In the genomic region with DNA sequence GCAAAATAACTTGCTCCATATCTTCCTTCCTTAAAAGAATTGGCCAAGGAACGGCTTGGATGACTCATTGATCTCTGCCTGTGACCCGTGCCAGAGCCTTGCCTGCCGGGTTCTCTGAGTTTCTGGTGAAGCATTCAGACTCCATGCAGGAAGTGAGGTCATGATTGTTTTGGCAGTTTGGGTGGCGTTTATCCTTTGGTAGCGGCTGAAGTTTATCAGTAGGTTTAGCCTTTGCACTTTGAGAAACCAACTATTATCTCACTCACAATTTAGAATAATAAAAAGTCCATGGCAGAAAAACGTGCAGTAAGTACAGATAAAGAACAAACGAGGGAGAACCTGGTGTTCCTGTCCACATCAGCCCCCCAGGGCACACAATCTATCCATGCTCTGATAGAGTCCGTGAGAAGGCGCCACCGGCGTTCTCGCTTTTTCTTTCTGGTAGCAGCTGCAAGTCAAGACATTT, we compare ENCODE assay signal across 11 cellular contexts. TPM values are rescaled to one million over a fixed set of nuclear protein-coding genes. Genes with fewer than 3 reads are reported as not detected.
DNase-seq lines count a peak whose midpoint lies in the region; ATAC-seq and TF ChIP-seq lines count a peak whose summit lies in the region.
"Had no signal": no experiment of that assay in that cellular context is flagged by ENCODE, and none has a peak within 500 bp of the region (broad histone marks: within the 10 kb centered on the region; RNA-seq: fewer than 3 reads in every experiment).

No MANE protein-coding gene starts in this region.

- H3K4me3 ChIP-seq in psoas muscle: peak overlapping the region; percentile 20

- no peaks in the 10 kb centered on the region for H3K27me3 Mint-ChIP-seq in activated CD4-positive, alpha-beta T cell treated with anti-CD3 and anti-CD28 coated beads, Interleukin-2, amount 10 ng/mL, durations not matched to agents 24 days and 14 days

- no peaks in the 10 kb centered on the region for H3K4me1 Mint-ChIP-seq in activated CD4-positive, alpha-beta T cell treated with anti-CD3 and anti-CD28 coated beads, Interleukin-2, amount 10 ng/mL, durations not matched to agents 24 days and 14 days

- 63 to 66% (median 64%) methylated on average over 12 of the region's 12 CpGs for WGBS in psoas muscle, 3 donors

- H3K4me1 ChIP-seq in psoas muscle: no peaks in the 10 kb centered on the region

- DNase-seq in EL (peak; percentile 94), T1000 (lab: John Stamatoyannopoulos, UW) (peak; percentile 33), glomerular visceral epithelial cell (ENCODE audit: extremely low spot score) (peak; percentile 79), psoas muscle (peak; percentile 72 to 81), DMS 273 treated with DMSO at 0.1 percent for 48 hours (lab: John Stamatoyannopoulos, UW) (no peak), KG1 (lab: John Stamatoyannopoulos, UW) (no peak), anterior cingulate cortex (lab: John Stamatoyannopoulos, UW) (no peak)
- DNase-seq in activated CD4-positive, alpha-beta T cell treated with anti-CD3 and anti-CD28 coated beads, Interleukin-2, amount 10 ng/mL, durations not matched to agents 24 days and 14 days: no peak
- DNase-seq: cortex of kidney, NCI-H1417 had no signal

- intact Hi-C loops in psoas muscle (cut with DNase I): no loop called here
- intact Hi-C loops in activated CD4-positive, alpha-beta T cell treated with anti-CD3 and anti-CD28 coated beads, Interleukin-2, amount 10 ng/mL, durations not matched to agents 24 days and 14 days (cut with micrococcal nuclease): no loop called here

- H3K27ac ChIP-seq in psoas muscle: peak overlapping the region; percentile 9

- no peak overlapping the region for H3K4me3 Mint-ChIP-seq in activated CD4-positive, alpha-beta T cell treated with anti-CD3 and anti-CD28 coated beads, Interleukin-2, amount 10 ng/mL, durations not matched to agents 24 days and 14 days

- H3K9me3 Mint-ChIP-seq in activated CD4-positive, alpha-beta T cell treated with anti-CD3 and anti-CD28 coated beads, Interleukin-2, amount 10 ng/mL, durations not matched to agents 24 days and 14 days: no peaks in the 10 kb centered on the region

- no peaks in the 10 kb centered on the region for H3K9me3 ChIP-seq in psoas muscle

- H3K36me3 ChIP-seq in psoas muscle (ENCODE audit: insufficient read depth in 1 of 2, low read depth in 1 of 2): no peaks in the 10 kb centered on the region

- no peaks in the 10 kb centered on the region for H3K36me3 Mint-ChIP-seq in activated CD4-positive, alpha-beta T cell treated with anti-CD3 and anti-CD28 coated beads, Interleukin-2, amount 10 ng/mL, durations not matched to agents 24 days and 14 days (ENCODE audit: low read depth)

- ATAC-seq in psoas muscle: peak in 3 of 4 donors; percentile 49 to 66 (median 50)

- H3K27ac Mint-ChIP-seq in activated CD4-positive, alpha-beta T cell treated with anti-CD3 and anti-CD28 coated beads, Interleukin-2, amount 10 ng/mL, durations not matched to agents 24 days and 14 days: no peak overlapping the region

- H3K27me3 ChIP-seq in psoas muscle (ENCODE audit: insufficient read depth in 3 of 3, low read length in 2 of 3): no peaks in the 10 kb centered on the region

- TF ChIP-seq CTCF in psoas muscle (IDR thresholded peaks at IDR 0.05): no peak

RNA-seq across cellular contexts. Expression of a gene that starts 15.0 kb away (rescaled TPM):
- total RNA-seq in psoas muscle: not detected
- polyA plus RNA-seq in psoas muscle: not detected
- total RNA-seq in activated CD4-positive, alpha-beta T cell treated with anti-CD3 and anti-CD28 coated beads, Interleukin-2, amount 10 ng/mL, durations not matched to agents 24 days and 14 days: not detected in 2 replicates
- polyA plus RNA-seq: thymus had no signal

Comparison
In these comparisons a context has a peak if more than half of its experiments do, and no peak if none do; other contexts are left out.
1. DNase-seq: peak in EL (single experiment), T1000 (single experiment), glomerular visceral epithelial cell (single experiment) and psoas muscle (2 of 2); none in DMS 273 treated with DMSO at 0.1 percent for 48 hours (single experiment), KG1 (single experiment), anterior cingulate cortex (0 of 58) and activated CD4-positive, alpha-beta T cell treated with anti-CD3 and anti-CD28 coated beads, Interleukin-2, amount 10 ng/mL, durations not matched to agents 24 days and 14 days (single experiment).